In genomic region chr7:73978681-73979563, GRCh38 we compare ENCODE assay signal across 1 cellular context.
TF ChIP-seq lines count a peak whose summit lies in the region.

No MANE protein-coding gene starts in this region.

TF ChIP-seq in HepG2, 621 proteins besides CTCF, POLR2A, EP300 and RAD21 (continued from another document and continues in another):
- TF ChIP-seq GTF3A (CRISPR knock-in tag; conservative IDR thresholded peaks at IDR 0.05) (no peak), SMARCE1 (IDR thresholded peaks at IDR 0.05; ENCODE audit: borderline replicate concordance) (no peak), ZNF839 (CRISPR knock-in tag; IDR thresholded peaks at IDR 0.05; ENCODE audit: borderline replicate concordance) (no peak), BRF2 (CRISPR knock-in tag; IDR thresholded peaks at IDR 0.05) (no peak), NFKBIZ (CRISPR knock-in tag; IDR thresholded peaks at IDR 0.05) (no peak), SP5 (CRISPR knock-in tag; IDR thresholded peaks at IDR 0.05; ENCODE audit: borderline replicate concordance, low read depth) (0 out of 2 replicates have a peak, but pooled peaks have one; percentile 29), ONECUT2 (CRISPR knock-in tag; IDR thresholded peaks at IDR 0.05) (no peak), NR2C2 (CRISPR knock-in tag; IDR thresholded peaks at IDR 0.05; ENCODE audit: borderline replicate concordance) (no peak; the same call in 1 of the 2 replicates), GMEB2 (CRISPR knock-in tag; IDR thresholded peaks at IDR 0.05; ENCODE audit: low read depth) (no peak), IKZF1 (IDR thresholded peaks at IDR 0.05) (no peak), CSRNP2 (CRISPR knock-in tag; conservative IDR thresholded peaks at IDR 0.05; ENCODE audit: low read depth) (no peak), ZNF850 (CRISPR knock-in tag; conservative IDR thresholded peaks at IDR 0.05) (no peak), ARID3A (IDR thresholded peaks at IDR 0.05; ENCODE audit: low read depth, low read length) (no peak), ZFX (CRISPR knock-in tag; IDR thresholded peaks at IDR 0.05; ENCODE audit: low read depth) (peak; percentile 72), SMAD9 (CRISPR knock-in tag; IDR thresholded peaks at IDR 0.05) (no peak), CENPX (CRISPR knock-in tag; IDR thresholded peaks at IDR 0.05) (no peak), ZNF234 (CRISPR knock-in tag; conservative IDR thresholded peaks at IDR 0.05) (no peak), ZNF503 (CRISPR knock-in tag; IDR thresholded peaks at IDR 0.05) (no peak), ZNF232 (CRISPR knock-in tag; IDR thresholded peaks at IDR 0.05; ENCODE audit: borderline replicate concordance) (no peak), ZMAT3 (CRISPR knock-in tag; conservative IDR thresholded peaks at IDR 0.05) (no peak), ZNF225 (CRISPR knock-in tag; IDR thresholded peaks at IDR 0.05) (no peak), HINFP (CRISPR knock-in tag; IDR thresholded peaks at IDR 0.05; ENCODE audit: low read depth) (0 out of 2 replicates have a peak, but pooled peaks have one; percentile 17), ARNTL (CRISPR knock-in tag; IDR thresholded peaks at IDR 0.05) (no peak), ISX (CRISPR knock-in tag; conservative IDR thresholded peaks at IDR 0.05) (no peak), MAX (IDR thresholded peaks at IDR 0.05) (peak; percentile 90), ZNF777 (CRISPR knock-in tag; IDR thresholded peaks at IDR 0.05) (no peak), ZFP90 (CRISPR knock-in tag; IDR thresholded peaks at IDR 0.05; ENCODE audit: borderline replicate concordance) (no peak), ZNF790 (CRISPR knock-in tag; IDR thresholded peaks at IDR 0.05; ENCODE audit: borderline replicate concordance) (no peak), BHLHE40 (IDR thresholded peaks at IDR 0.05; ENCODE audit: low read length) (no peak), FOXO1 (CRISPR knock-in tag; IDR thresholded peaks at IDR 0.05) (0 out of 2 replicates have a peak, but pooled peaks have one; percentile 15), HDAC1 (CRISPR knock-in tag; IDR thresholded peaks at IDR 0.05) (peak; percentile 38; the same call in 1 of the 2 replicates), NAIF1 (CRISPR knock-in tag; IDR thresholded peaks at IDR 0.05; ENCODE audit: borderline replicate concordance) (no peak), ZNF598 (CRISPR knock-in tag; IDR thresholded peaks at IDR 0.05; ENCODE audit: borderline replicate concordance) (no peak), ZNF24 (IDR thresholded peaks at IDR 0.05) (no peak), MYPOP (CRISPR knock-in tag; IDR thresholded peaks at IDR 0.05) (no peak), ZNF367 (CRISPR knock-in tag; IDR thresholded peaks at IDR 0.05; ENCODE audit: borderline replicate concordance) (no peak), KLF15 (CRISPR knock-in tag; IDR thresholded peaks at IDR 0.05; ENCODE audit: borderline replicate concordance) (no peak), NCOA2 (CRISPR knock-in tag; IDR thresholded peaks at IDR 0.05) (no peak), ZNF784 (CRISPR knock-in tag; IDR thresholded peaks at IDR 0.05; ENCODE audit: borderline replicate concordance) (no peak), EEA1 (CRISPR knock-in tag; IDR thresholded peaks at IDR 0.05; ENCODE audit: borderline replicate concordance) (no peak), ZNF83 (CRISPR knock-in tag; IDR thresholded peaks at IDR 0.05; ENCODE audit: borderline replicate concordance) (no peak), HMG20B (CRISPR knock-in tag; conservative IDR thresholded peaks at IDR 0.05) (no peak), GABPA (IDR thresholded peaks at IDR 0.05; ENCODE audit: low read depth, low read length) (no peak), GABPA (CRISPR knock-in tag; IDR thresholded peaks at IDR 0.05; ENCODE audit: low read depth) (no peak), ZZZ3 (CRISPR knock-in tag; IDR thresholded peaks at IDR 0.05; ENCODE audit: borderline replicate concordance) (no peak), ATAD3A (CRISPR knock-in tag; IDR thresholded peaks at IDR 0.05) (no peak), TRAFD1 (CRISPR knock-in tag; IDR thresholded peaks at IDR 0.05; ENCODE audit: borderline replicate concordance) (no peak), ZNF20 (CRISPR knock-in tag; IDR thresholded peaks at IDR 0.05) (no peak), GTF2F1 (IDR thresholded peaks at IDR 0.05; ENCODE audit: low read length) (no peak), ZNF597 (CRISPR knock-in tag; IDR thresholded peaks at IDR 0.05) (no peak), KAT7 (CRISPR knock-in tag; IDR thresholded peaks at IDR 0.05; ENCODE audit: borderline replicate concordance) (no peak), ZNF382 (CRISPR knock-in tag; IDR thresholded peaks at IDR 0.05; ENCODE audit: borderline replicate concordance) (no peak)
